1 cellular context compared by ENCODE assay signal in genomic region chr22:43126506-43127165, GRCh38.
TF ChIP-seq lines count a peak whose summit lies in the region.

No MANE protein-coding gene starts in this region.

TF ChIP-seq in HEK293, 187 proteins besides CTCF, POLR2A, EP300 and RAD21 (continued from another document):
- TF ChIP-seq INSM2 (tag by site-specific recombination; IDR thresholded peaks at IDR 0.05) = no peak
- peak; percentile 21; the same call in 1 of the 2 replicates for TF ChIP-seq KLF17 (tag by site-specific recombination; IDR thresholded peaks at IDR 0.05)
- peak; percentile 83; the same call in 1 of the 2 replicates for TF ChIP-seq ZBTB48 (tag by site-specific recombination; IDR thresholded peaks at IDR 0.05)
- TF ChIP-seq ZNF785 (tag by site-specific recombination; IDR thresholded peaks at IDR 0.05) = no peak
- TF ChIP-seq GFI1B (tag by site-specific recombination; IDR thresholded peaks at IDR 0.05) = no peak
- TF ChIP-seq ZBTB20 (tag by site-specific recombination; IDR thresholded peaks at IDR 0.05) = peak; percentile 49; the same call in 1 of the 2 replicates
- TF ChIP-seq ZNF692 (tag by site-specific recombination; IDR thresholded peaks at IDR 0.05) = no peak
- TF ChIP-seq ZNF624 (tag by site-specific recombination; IDR thresholded peaks at IDR 0.05) = no peak
- peak; percentile 36 for TF ChIP-seq SP2 (tag by site-specific recombination; IDR thresholded peaks at IDR 0.05)
- no peak for TF ChIP-seq RBAK (tag by site-specific recombination; IDR thresholded peaks at IDR 0.05)
- TF ChIP-seq ZNF112 (tag by site-specific recombination; IDR thresholded peaks at IDR 0.05) = no peak
- TF ChIP-seq REPIN1 (tag by site-specific recombination; IDR thresholded peaks at IDR 0.05; ENCODE audit: low read depth) = no peak
- peak; percentile 76 for TF ChIP-seq EGR2 (tag by site-specific recombination; IDR thresholded peaks at IDR 0.05; ENCODE audit: low read depth)
- no peak for TF ChIP-seq ZSCAN18 (tag by site-specific recombination; IDR thresholded peaks at IDR 0.05)
- TF ChIP-seq ZNF19 (tag by site-specific recombination; IDR thresholded peaks at IDR 0.05; ENCODE audit: low read depth) = no peak
- TF ChIP-seq ZNF777 (tag by site-specific recombination; IDR thresholded peaks at IDR 0.05; ENCODE audit: borderline replicate concordance) = no peak
- TF ChIP-seq ZFP41 (tag by site-specific recombination; IDR thresholded peaks at IDR 0.05; ENCODE audit: borderline replicate concordance) = no peak
- TF ChIP-seq ZNF26 (tag by site-specific recombination; IDR thresholded peaks at IDR 0.05) = no peak
- TF ChIP-seq ZNF792 (tag by site-specific recombination; IDR thresholded peaks at IDR 0.05) = no peak
- TF ChIP-seq SP3 (tag by site-specific recombination; IDR thresholded peaks at IDR 0.05) = peak; percentile 23; the same call in 1 of the 2 replicates
- no peak for TF ChIP-seq ZNF621 (tag by site-specific recombination; IDR thresholded peaks at IDR 0.05)
- TF ChIP-seq ZNF2 (tag by site-specific recombination; IDR thresholded peaks at IDR 0.05) = no peak
- peak; percentile 91 for TF ChIP-seq WT1 (tag by site-specific recombination; IDR thresholded peaks at IDR 0.05)
- no peak for TF ChIP-seq SP7 (tag by site-specific recombination; IDR thresholded peaks at IDR 0.05)
- TF ChIP-seq ZNF266 (tag by site-specific recombination; IDR thresholded peaks at IDR 0.05; ENCODE audit: low read depth) = peak; percentile 72; the same call in 1 of the 2 replicates
- no peak for TF ChIP-seq ZNF221 (tag by site-specific recombination; IDR thresholded peaks at IDR 0.05; ENCODE audit: borderline replicate concordance)
- TF ChIP-seq BCL6B (tag by site-specific recombination; IDR thresholded peaks at IDR 0.05) = no peak
- no peak for TF ChIP-seq SCRT1 (tag by site-specific recombination; IDR thresholded peaks at IDR 0.05; ENCODE audit: borderline replicate concordance)
